ENCODE assay signal across 14 cellular contexts in the genomic region with DNA sequence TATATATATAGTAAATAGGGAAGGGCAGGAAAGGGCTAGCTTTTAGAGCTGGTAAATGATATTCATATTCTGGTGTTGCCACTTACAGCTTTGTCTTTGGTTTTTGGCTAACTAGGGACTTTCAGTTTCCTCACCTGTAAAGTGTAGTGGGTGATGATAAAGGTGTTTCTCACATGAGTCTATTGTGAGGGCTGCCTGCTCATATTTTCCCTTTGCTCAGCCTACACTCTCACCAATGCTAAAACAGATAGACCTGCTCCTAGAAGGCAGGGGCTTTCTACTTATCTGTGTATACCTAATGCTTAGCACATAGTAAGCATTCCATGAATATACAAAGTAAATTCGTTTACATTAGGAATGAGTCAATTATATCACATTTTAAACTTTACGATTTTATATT.
DNase-seq lines count a peak whose midpoint lies in the region; ATAC-seq and TF ChIP-seq lines count a peak whose summit lies in the region.
"Had no signal": no experiment of that assay in that cellular context is flagged by ENCODE, and none has a peak within 500 bp of the region (broad histone marks: within the 10 kb centered on the region; RNA-seq: fewer than 3 reads in every experiment).

No MANE protein-coding gene starts in this region.

- H3K4me3 ChIP-seq in MM.1S (ENCODE audit: low read length), result no peak overlapping the region
- H3K4me3 ChIP-seq in neuronal stem cell (ENCODE audit: low read length in 2 of 2), result no peak overlapping the region
- H3K4me3 ChIP-seq: testis had no signal

- H2BK12ac ChIP-seq in neuronal stem cell (ENCODE audit: low read length), result no peak overlapping the region

- no peaks in the 10 kb centered on the region for H3K9me3 Mint-ChIP-seq in endothelial cell (ENCODE audit: unreplicated experiment)

- H3K9me3 ChIP-seq in MM.1S (replicated peaks; ENCODE audit: insufficient read depth, low read length), result no peaks in the 10 kb centered on the region
- H3K9me3 ChIP-seq in neuronal stem cell (replicated peaks in 1 of 2; ENCODE audit: control insufficient read depth in 2 of 2, insufficient read depth in 1 of 2, low read depth in 1 of 2, low read length in 2 of 2), result no peaks in the 10 kb centered on the region
- H3K9me3 ChIP-seq: Caco-2, testis had no signal

- no peaks in the 10 kb centered on the region for H3K27me3 ChIP-seq in MM.1S (replicated peaks; ENCODE audit: insufficient read depth, low read length)
- H3K27me3 ChIP-seq in neuronal stem cell (ENCODE audit: control insufficient read depth in 3 of 3, insufficient read depth in 3 of 3, low read depth in 1 of 3, low read length in 3 of 3), result no peaks in the 10 kb centered on the region
- H3K27me3 ChIP-seq: testis had no signal

- peaks cover 19% of the 10 kb centered on the region for H3F3A ChIP-seq in MM.1S (ENCODE audit: insufficient read depth, low read length)

- no peak overlapping the region for H2BK15ac ChIP-seq in neuronal stem cell (ENCODE audit: low read length)

- H3K36me3 ChIP-seq in MM.1S (replicated peaks; ENCODE audit: insufficient read depth, low read length) (no peaks in the 10 kb centered on the region), neuronal stem cell (replicated peaks in 1 of 2; ENCODE audit: control insufficient read depth in 2 of 2, insufficient read depth in 2 of 2, low read length in 2 of 2) (no peaks in the 10 kb centered on the region)

- H3K18ac ChIP-seq in neuronal stem cell (ENCODE audit: low read length), result no peak overlapping the region

- H3K27ac Mint-ChIP-seq in endothelial cell (ENCODE audit: unreplicated experiment), result no peak overlapping the region

- H3K4me3 Mint-ChIP-seq in endothelial cell (ENCODE audit: unreplicated experiment), result no peak overlapping the region

- peak overlapping the region; percentile 63 for H3K27ac ChIP-seq in MM.1S (ENCODE audit: low read length)
- no peak overlapping the region for H3K27ac ChIP-seq in neuronal stem cell (replicated peaks; ENCODE audit: low read length)
- H3K27ac ChIP-seq: testis had no signal

- TF ChIP-seq CTCF in MM.1S (IDR thresholded peaks at IDR 0.05; ENCODE audit: low read length), result no peak
- TF ChIP-seq CTCF in endothelial cell (IDR thresholded peaks at IDR 0.05; ENCODE audit: unreplicated experiment), result no peak

- H3K27me3 Mint-ChIP-seq in endothelial cell (ENCODE audit: unreplicated experiment), result no peaks in the 10 kb centered on the region

- no peaks in the 10 kb centered on the region for H3K79me1 ChIP-seq in neuronal stem cell (ENCODE audit: low read depth, low read length)

- no peaks in the 10 kb centered on the region for H4K20me1 ChIP-seq in MM.1S (ENCODE audit: insufficient read depth, low read length)

- no peak overlapping the region for H2BK120ac ChIP-seq in neuronal stem cell (ENCODE audit: low read depth, low read length)

- no peak overlapping the region for H3K14ac ChIP-seq in neuronal stem cell (ENCODE audit: low read length)

- H3K4me1 ChIP-seq in MM.1S (ENCODE audit: low read length), result peaks cover 17% of the 10 kb centered on the region
- no peaks in the 10 kb centered on the region for H3K4me1 ChIP-seq in neuronal stem cell (ENCODE audit: control insufficient read depth in 2 of 2, insufficient read depth in 1 of 2, low read depth in 1 of 2, low read length in 2 of 2)
- H3K4me1 ChIP-seq: Caco-2, testis had no signal

- WGBS in neuronal stem cell (ENCODE audit: extremely low coverage in 2 of 2, insufficient read length in 2 of 2, insufficient replicate concordance in 1 of 2), 2 donors, result no CpG with 5 or more reads among the region's 2 CpGs

- no peak overlapping the region for H3K4ac ChIP-seq in neuronal stem cell (ENCODE audit: low read length)

- H2AFZ ChIP-seq in MM.1S (ENCODE audit: low read length) (no peak overlapping the region), neuronal stem cell (ENCODE audit: low read length) (no peak overlapping the region)

- H3K9ac ChIP-seq in MM.1S (ENCODE audit: low read length) (no peak overlapping the region), neuronal stem cell (ENCODE audit: low read depth, low read length, poor library complexity) (no peak overlapping the region)

- H3K79me2 ChIP-seq in MM.1S (ENCODE audit: low read length), result no peaks in the 10 kb centered on the region

- H3K36me3 Mint-ChIP-seq in endothelial cell (ENCODE audit: low read depth, unreplicated experiment), result no peaks in the 10 kb centered on the region

- no peak overlapping the region for H3K23ac ChIP-seq in neuronal stem cell (ENCODE audit: low read depth, low read length, poor library complexity)

- peak overlapping the region; percentile 36 for H3K4me2 ChIP-seq in MM.1S (ENCODE audit: low read depth, low read length)
- no peak overlapping the region for H3K4me2 ChIP-seq in neuronal stem cell (ENCODE audit: insufficient read depth, low read length, poor library complexity, severe bottlenecking)

- no peaks in the 10 kb centered on the region for H3K4me1 Mint-ChIP-seq in endothelial cell (ENCODE audit: unreplicated experiment)

- DNase-seq in MM.1S (peak; percentile 80), neuronal stem cell (ENCODE audit: low spot score) (no peak), endothelial cell (ENCODE audit: low spot score) (no peak), NCI-H2196 (lab: John Stamatoyannopoulos, UW; ENCODE audit: unreplicated experiment) (no peak)
- DNase-seq: activated effector memory CD4-positive, alpha-beta T cell treated with anti-CD3 and anti-CD28 coated beads, Interleukin-2, amount 50 U/mL, for 16 hours; Caco-2; GOT3; left cardiac atrium; NCI-H2227 treated with DMSO at 0.1 percent for 48 hours; right cardiac atrium; testis had no signal

- no peak overlapping the region for H2AK5ac ChIP-seq in neuronal stem cell (ENCODE audit: low read depth, low read length)

- H4K91ac ChIP-seq in neuronal stem cell (ENCODE audit: low read depth, low read length, poor library complexity), result no peak overlapping the region

- no peak overlapping the region for H2BK5ac ChIP-seq in neuronal stem cell (ENCODE audit: low read length)

- H3K9me2 ChIP-seq in MM.1S (replicated peaks; ENCODE audit: insufficient read depth, low read length), result no peaks in the 10 kb centered on the region

- peak; percentile 47 for ATAC-seq in GM18520 (IDR thresholded peaks at IDR 0.05; ENCODE audit: unreplicated experiment)
- ATAC-seq in GM19324 (IDR thresholded peaks at IDR 0.05; ENCODE audit: low FRiP score, unreplicated experiment), result peak; percentile 59
- ATAC-seq in HG02759 (IDR thresholded peaks at IDR 0.05; ENCODE audit: unreplicated experiment), result peak; percentile 65
- ATAC-seq: left cardiac atrium, right cardiac atrium had no signal

- no peak overlapping the region for H4K8ac ChIP-seq in neuronal stem cell (ENCODE audit: low read depth, low read length)
